ENCODE assay signal across 8 cellular contexts in the genomic region with DNA sequence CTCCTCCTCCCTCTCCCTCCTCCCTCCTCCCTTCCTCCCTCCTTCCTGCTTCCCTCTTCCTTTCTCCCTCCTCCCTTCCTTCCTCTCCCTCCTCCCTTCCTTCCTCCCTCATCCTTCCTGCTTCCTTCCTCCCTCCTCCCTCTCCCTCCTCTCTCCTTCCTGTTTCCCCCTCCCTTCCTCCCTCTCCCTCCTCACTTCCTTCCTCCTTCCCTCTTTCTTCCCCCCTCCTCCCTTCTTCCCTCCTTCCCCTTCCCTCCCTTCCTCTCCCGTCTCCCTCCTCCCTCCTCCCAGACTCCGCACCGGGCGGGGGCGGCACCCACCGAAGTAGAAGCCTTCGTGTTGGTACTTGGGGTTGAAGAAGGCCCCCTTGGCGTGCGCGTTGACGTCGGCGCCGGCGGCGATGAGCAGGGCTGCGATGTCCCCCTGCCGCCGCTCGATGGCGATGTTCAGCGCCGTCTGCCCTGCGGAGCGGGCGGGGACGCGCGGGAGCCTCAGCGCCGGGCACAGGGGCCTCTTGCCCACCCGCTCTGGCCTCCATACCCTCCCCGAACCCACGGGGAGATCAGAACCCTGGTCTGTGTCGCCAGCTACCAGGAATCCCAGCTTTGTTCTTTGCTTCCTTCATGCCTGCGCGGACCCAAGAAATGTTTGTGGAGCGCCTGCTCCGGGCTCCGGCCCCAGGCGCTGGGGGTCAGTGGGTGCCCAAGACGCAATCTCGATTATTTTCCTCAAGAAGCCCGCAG. TPM values are rescaled to one million over a fixed set of nuclear protein-coding genes. Genes with fewer than 3 reads are reported as not detected.
DNase-seq lines count a peak whose midpoint lies in the region; ATAC-seq and TF ChIP-seq lines count a peak whose summit lies in the region.

No MANE protein-coding gene starts in this region.

- TF ChIP-seq CTCF in CD8-positive, alpha-beta T cell (IDR thresholded peaks at IDR 0.05) = peak; percentile 59
- peak; percentile 83 for TF ChIP-seq CTCF in chondrocyte (IDR thresholded peaks at IDR 0.05)

- no peaks in the 10 kb centered on the region for H3K9me3 ChIP-seq in CD8-positive, alpha-beta T cell (ENCODE audit: low read length)

- peak; percentile 95 for ATAC-seq in CD8-positive, alpha-beta T cell

- no peaks in the 10 kb centered on the region for H3K9me3 Mint-ChIP-seq in CD8-positive, alpha-beta T cell
- H3K9me3 Mint-ChIP-seq in chondrocyte (ENCODE audit: low read depth) = peaks cover 1% of the 10 kb centered on the region

- POLR2A ChIA-PET in CD8-positive, alpha-beta T cell (lab: Charles Lee) = interaction anchor here (1.0 kb wide), 1 partner anchor 18 kb away, joined by 3 read pairs; no protein-coding TSS in a partner anchor

- H3K27me3 ChIP-seq in CD8-positive, alpha-beta T cell (ENCODE audit: insufficient read depth, low read length) = no peaks in the 10 kb centered on the region
- H3K27me3 ChIP-seq in layer of hippocampus (ENCODE audit: control insufficient read depth, insufficient read depth, low read length) = no peaks in the 10 kb centered on the region

- DNase-seq in CD8-positive, alpha-beta T cell = peak; percentile 31 to 61 (median 46)
- DNase-seq in HT-29 (ENCODE audit: low spot score) = peak; percentile 33
- DNase-seq in activated CD4-positive, alpha-beta T cell treated with anti-CD3 and anti-CD28 coated beads for 1 hour = peak; percentile 21
- peak; percentile 60 for DNase-seq in chondrocyte (ENCODE audit: low spot score)
- peak; percentile 75 for DNase-seq in stimulated activated CD4-positive, alpha-beta T cell treated with anti-CD3 and anti-CD28 coated beads, Interleukin-15, amount 100 ng/mL, for 24 hours
- no peak for DNase-seq in DMS153 treated with DMSO at 0.1 percent for 48 hours (lab: John Stamatoyannopoulos, UW; ENCODE audit: unreplicated experiment)
- no peak for DNase-seq in NAMALWA (ENCODE audit: low spot score)

- peak overlapping the region; percentile 56 for H3K4me3 Mint-ChIP-seq in CD8-positive, alpha-beta T cell
- H3K4me3 Mint-ChIP-seq in chondrocyte (ENCODE audit: unreplicated experiment) = peak overlapping the region; percentile 60

- peak overlapping the region; percentile 39 for H3K4me3 ChIP-seq in CD8-positive, alpha-beta T cell (ENCODE audit: low read depth, low read length)

- H3K27ac ChIP-seq in CD8-positive, alpha-beta T cell (ENCODE audit: low read depth, low read length) = no peak overlapping the region
- peak overlapping the region; percentile 94 for H3K27ac ChIP-seq in layer of hippocampus (ENCODE audit: low read depth, low read length)

- peaks cover 9% of the 10 kb centered on the region for H3K4me1 Mint-ChIP-seq in CD8-positive, alpha-beta T cell (ENCODE audit: low read depth)
- H3K4me1 Mint-ChIP-seq in chondrocyte (ENCODE audit: low read depth) = no peaks in the 10 kb centered on the region

- H3K36me3 ChIP-seq in CD8-positive, alpha-beta T cell (ENCODE audit: insufficient read depth, low read length) = no peaks in the 10 kb centered on the region

- peaks cover 9% of the 10 kb centered on the region for H3K27me3 Mint-ChIP-seq in CD8-positive, alpha-beta T cell (ENCODE audit: low read depth)
- H3K27me3 Mint-ChIP-seq in chondrocyte (ENCODE audit: low read depth) = peaks cover 9% of the 10 kb centered on the region

- intact Hi-C loops in CD8-positive, alpha-beta T cell (cut with DNase I, micrococcal nuclease) = loop anchor here in 1 of 2 experiments (10.0 kb wide), 1 partner anchor 491 kb away; no protein-coding TSS in a partner anchor

- CTCF ChIA-PET in CD8-positive, alpha-beta T cell (lab: Charles Lee) = interaction anchor here (1.0 kb wide), 1 partner anchor 13 kb away, joined by 3 read pairs; no protein-coding TSS in a partner anchor

- H3K27ac Mint-ChIP-seq in CD8-positive, alpha-beta T cell = no peak overlapping the region
- no peak overlapping the region for H3K27ac Mint-ChIP-seq in chondrocyte (ENCODE audit: unreplicated experiment)

- no peaks in the 10 kb centered on the region for H3K4me1 ChIP-seq in CD8-positive, alpha-beta T cell (ENCODE audit: insufficient read depth, low read length)

- no peaks in the 10 kb centered on the region for H3K36me3 Mint-ChIP-seq in CD8-positive, alpha-beta T cell
- peaks cover 2% of the 10 kb centered on the region for H3K36me3 Mint-ChIP-seq in chondrocyte (ENCODE audit: low read depth)

RNA-seq across cellular contexts. Expression of gene TRPV3, which starts 22.2 kb away (rescaled TPM):
- total RNA-seq in CD8-positive, alpha-beta T cell = under 1 TPM; 0.11 to 0.25 TPM
- 0.94 and 2.1 TPM in 2 replicates for total RNA-seq in HT-29 (2014; rRNA removed; shearing (Covaris generic))
- 0.27 to 0.74 TPM in 2 of 3 replicates, not detected in the other for total RNA-seq in chondrocyte

RNA-seq across cellular contexts. Expression of gene ASPA, which starts 59.6 kb away (rescaled TPM):
- not detected for total RNA-seq in CD8-positive, alpha-beta T cell
- not detected in 2 replicates for total RNA-seq in HT-29 (2014; rRNA removed; shearing (Covaris generic))
- not detected in 3 replicates for total RNA-seq in chondrocyte

Comparison
In these comparisons a context has a peak if more than half of its experiments do, and no peak if none do; other contexts are left out.
1. DNase-seq: peak in CD8-positive, alpha-beta T cell (7 of 7), HT-29 (single experiment), activated CD4-positive, alpha-beta T cell treated with anti-CD3 and anti-CD28 coated beads for 1 hour (single experiment), chondrocyte (single experiment) and stimulated activated CD4-positive, alpha-beta T cell treated with anti-CD3 and anti-CD28 coated beads, Interleukin-15, amount 100 ng/mL, for 24 hours (single experiment); none in DMS153 treated with DMSO at 0.1 percent for 48 hours (single experiment) and NAMALWA (single experiment).